23 cellular contexts compared by ENCODE assay signal in the genomic region with DNA sequence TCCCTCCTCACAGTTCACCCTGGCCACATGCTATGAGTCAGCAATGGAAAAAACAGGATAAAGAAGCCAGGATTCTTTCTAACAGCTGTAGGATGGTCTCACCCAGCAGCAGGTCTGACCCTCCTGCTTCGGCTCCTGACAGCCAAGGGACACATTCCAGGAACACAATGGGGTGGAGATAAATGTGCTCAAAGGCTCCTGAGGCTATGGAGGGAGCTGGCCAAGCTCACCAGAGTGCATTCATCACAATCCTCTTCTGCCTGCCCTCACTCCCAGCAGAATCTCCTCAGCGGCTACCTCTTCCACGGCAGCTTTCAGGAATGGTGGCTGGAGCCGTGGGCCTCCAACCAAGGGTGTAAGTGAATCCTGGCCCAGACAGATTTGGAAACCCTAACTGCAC.
DNase-seq lines count a peak whose midpoint lies in the region; ATAC-seq, FAIRE-seq and TF ChIP-seq lines count a peak whose summit lies in the region.
"Had no signal": no experiment of that assay in that cellular context is flagged by ENCODE, and none has a peak within 500 bp of the region (broad histone marks: within the 10 kb centered on the region; RNA-seq: fewer than 3 reads in every experiment).

No MANE protein-coding gene starts in this region.

- H3K4me1 ChIP-seq in cardiac muscle cell (ENCODE audit: low read depth), result no peaks in the 10 kb centered on the region
- no peaks in the 10 kb centered on the region for H3K4me1 ChIP-seq in right atrium auricular region
- H3K4me1 ChIP-seq in H1 (replicated peaks in 1 of 4; ENCODE audit: control insufficient read depth in 3 of 4, insufficient read depth in 4 of 4, low read length in 3 of 4), result no peaks in the 10 kb centered on the region
- no peaks in the 10 kb centered on the region for H3K4me1 ChIP-seq in esophagus muscularis mucosa
- H3K4me1 ChIP-seq: BLaER1 had no signal

- in situ Hi-C loops in KBM-7 (cut with MboI; ENCODE audit: low pct_unique_long_range_greater_than_20kb, low sequenced_read_pairs), result no loop called here

- H3K14ac ChIP-seq in H1 (ENCODE audit: insufficient read length), result no peak overlapping the region

- H3K27ac ChIP-seq in cardiac muscle cell (no peak overlapping the region), right atrium auricular region (no peak overlapping the region), H1 (ENCODE audit: low read depth, low read length) (no peak overlapping the region), esophagus muscularis mucosa (replicated peaks in 1 of 4) (no peak overlapping the region)
- H3K27ac ChIP-seq: 22Rv1, BLaER1 had no signal

- H2BK120ac ChIP-seq in H1 (replicated peaks; ENCODE audit: low read depth, low read length), result no peak overlapping the region

- no peaks in the 10 kb centered on the region for H3K79me1 ChIP-seq in H1 (ENCODE audit: low read depth, low read length)

- intact Hi-C loops in esophagus muscularis mucosa (cut with DNase I), result no loop called here

- no peak for TF ChIP-seq RAD21 in H1 (IDR thresholded peaks at IDR 0.05 in 1 of 2, conservative IDR thresholded peaks at IDR 0.05 in 1 of 2; ENCODE audit: low read depth in 2 of 2, low read length in 2 of 2)

- no peak overlapping the region for H4K91ac ChIP-seq in H1 (replicated peaks; ENCODE audit: insufficient read length, low read length)

- TF ChIP-seq POLR2A in H1 (IDR thresholded peaks at IDR 0.05; ENCODE audit: control extremely low read depth in 1 of 2, low read depth in 2 of 2, low read length in 2 of 2) (no peak), esophagus muscularis mucosa (IDR thresholded peaks at IDR 0.05; ENCODE audit: low read depth) (no peak)

- peak; percentile 11 to 37 for DNase-seq in cardiac muscle cell (ENCODE audit: low read depth in 1 of 2, low spot score in 1 of 2)
- DNase-seq in right atrium auricular region (ENCODE audit: low spot score), result no peak
- no peak for DNase-seq in H1 (ENCODE audit: low read depth in 1 of 2, low spot score in 2 of 2)
- peak; percentile 35 for DNase-seq in myocyte (ENCODE audit: low read depth)
- no peak for DNase-seq in OCI-M1 (lab: John Stamatoyannopoulos, UW)
- DNase-seq in esophagus muscularis mucosa (ENCODE audit: extremely low spot score), result no peak
- no peak for DNase-seq in KBM-7
- DNase-seq: ACHN; CD4-positive, alpha-beta T cell; COR-L47; DMS79; GOT3; IMR-90; NCI-H1694; NCI-H2081 treated with DMSO at 0.1 percent for 48 hours; NCI-H2171 treated with DMSO at 0.1 percent for 48 hours; NCI-H446; NCI-H526; Right ventricle myocardium superior had no signal

- H3K36me3 ChIP-seq in cardiac muscle cell (no peaks in the 10 kb centered on the region), right atrium auricular region (no peaks in the 10 kb centered on the region), H1 (ENCODE audit: control insufficient read depth in 2 of 4, insufficient read depth in 4 of 4, low read length in 3 of 4) (no peaks in the 10 kb centered on the region), esophagus muscularis mucosa (no peaks in the 10 kb centered on the region)
- H3K36me3 ChIP-seq: BLaER1 had no signal

- H2BK5ac ChIP-seq in H1 (ENCODE audit: low read depth, low read length), result no peak overlapping the region

- no peak for TF ChIP-seq CTCF in cardiac muscle cell (IDR thresholded peaks at IDR 0.05; ENCODE audit: low read depth, low read length)
- no peak for TF ChIP-seq CTCF in right atrium auricular region (IDR thresholded peaks at IDR 0.05)
- no peak for TF ChIP-seq CTCF in H1 (IDR thresholded peaks at IDR 0.05; ENCODE audit: control extremely low read depth in 1 of 3, insufficient read depth in 1 of 3, low read depth in 1 of 3, low read length in 3 of 3)
- no peak for TF ChIP-seq CTCF in esophagus muscularis mucosa (IDR thresholded peaks at IDR 0.05)

- no peak overlapping the region for H3K4me3 ChIP-seq in cardiac muscle cell
- no peak overlapping the region for H3K4me3 ChIP-seq in right atrium auricular region
- H3K4me3 ChIP-seq in H1 (ENCODE audit: extremely low read depth in 1 of 4, insufficient read depth in 2 of 4, low read depth in 3 of 4, low read length in 4 of 4), result no peak overlapping the region
- H3K4me3 ChIP-seq in esophagus muscularis mucosa, result no peak overlapping the region
- H3K4me3 ChIP-seq: BLaER1, GM12878 had no signal

- no peak overlapping the region for H3K23ac ChIP-seq in H1 (ENCODE audit: insufficient read length)

- no peak overlapping the region for H4K8ac ChIP-seq in H1 (ENCODE audit: extremely low read depth, insufficient read depth, low read length)

- H4K5ac ChIP-seq in H1 (ENCODE audit: insufficient read length, low read depth, low read length), result no peak overlapping the region

- CTCF ChIA-PET in H1 (lab: Charles Lee; ENCODE audit: partially characterized antibody), result interaction anchor here (1.3 to 1.6 kb wide), 2 partner anchors 10 to 13 kb away, joined by 3 read pairs; no protein-coding TSS in a partner anchor

- H2AFZ ChIP-seq in H1 (ENCODE audit: low read length), result no peak overlapping the region

- no peaks in the 10 kb centered on the region for H4K20me1 ChIP-seq in H1 (replicated peaks in 1 of 2; ENCODE audit: control insufficient read depth in 1 of 2, insufficient read depth in 2 of 2, low read length in 2 of 2)
- H4K20me1 ChIP-seq: BLaER1 had no signal

- POLR2A ChIA-PET in H1 (lab: Charles Lee; ENCODE audit: partially characterized antibody), result no interaction called here

- H3K4ac ChIP-seq in H1 (replicated peaks; ENCODE audit: insufficient read length, low read depth, low read length), result no peak overlapping the region

- FAIRE-seq in H1 (lab: Jason Lieb, UNC), result no peak
- FAIRE-seq: GM12878 had no signal

- H2AK5ac ChIP-seq in H1 (ENCODE audit: low read depth, low read length), result no peak overlapping the region

- no peaks in the 10 kb centered on the region for H3K23me2 ChIP-seq in H1 (ENCODE audit: low read depth, low read length)

- no peak for ATAC-seq in GM21717 (IDR thresholded peaks at IDR 0.05; ENCODE audit: unreplicated experiment)
- ATAC-seq: GM12878 had no signal

- no peak overlapping the region for H3K4me2 ChIP-seq in H1 (ENCODE audit: insufficient read depth in 1 of 2, low read depth in 2 of 2, low read length in 2 of 2)
- H3K4me2 ChIP-seq: BLaER1 had no signal

- no peaks in the 10 kb centered on the region for H3K79me2 ChIP-seq in H1 (ENCODE audit: control insufficient read depth in 1 of 2, insufficient read depth in 2 of 2, low read length in 2 of 2)

- no peak overlapping the region for H2BK15ac ChIP-seq in H1 (ENCODE audit: low read length)

- H3K9me3 ChIP-seq in cardiac muscle cell (ENCODE audit: low read depth) (no peaks in the 10 kb centered on the region), right atrium auricular region (peaks cover 0 to 25% of the 10 kb centered on the region in 2 donors), H1 (ENCODE audit: insufficient read depth in 2 of 2, low read depth in 1 of 2, low read length in 1 of 2) (peaks cover 0 to 1% of the 10 kb centered on the region in 2 experiments; a peak in 1 of 4 replicates), esophagus muscularis mucosa (peaks cover 0 to 24% (median 16%) of the 10 kb centered on the region in 4 donors)

- WGBS in H1 (ENCODE audit: extremely low coverage in 1 of 2, insufficient coverage in 1 of 2, insufficient read length in 1 of 2, insufficient replicate concordance in 2 of 2, low coverage in 1 of 2, low lambda C conversion rate in 2 of 2, missing lambda C conversion rate in 1 of 2), 2 experiments, result 90% methylated on average over 4 of the region's 4 CpGs; no CpG with 5 or more reads in 1 of the 2 experiments
- 67% methylated on average over 2 of the region's 4 CpGs for WGBS in esophagus muscularis mucosa

- H3K9ac ChIP-seq in H1 (replicated peaks in 1 of 4; ENCODE audit: extremely low read depth in 1 of 4, low read depth in 3 of 4, low read length in 3 of 4), result no peak overlapping the region
- H3K9ac ChIP-seq: BLaER1 had no signal

- H3K27me3 ChIP-seq in cardiac muscle cell (no peaks in the 10 kb centered on the region), right atrium auricular region (no peaks in the 10 kb centered on the region), H1 (replicated peaks in 1 of 4; ENCODE audit: control insufficient read depth in 3 of 4, extremely low read depth in 1 of 4, insufficient read depth in 3 of 4, low read length in 3 of 4) (no peaks in the 10 kb centered on the region), esophagus muscularis mucosa (no peaks in the 10 kb centered on the region)
- H3K27me3 ChIP-seq: BLaER1 had no signal

- 0 out of 2 replicates have a peak overlapping the region, but pooled peaks have one; percentile 4 for H2BK20ac ChIP-seq in H1 (ENCODE audit: low read length)

- TF ChIP-seq EP300 in H1 (IDR thresholded peaks at IDR 0.05; ENCODE audit: borderline replicate concordance in 1 of 2, low read depth in 2 of 2, low read length in 2 of 2) (no peak), esophagus muscularis mucosa (IDR thresholded peaks at IDR 0.05) (no peak)

- H2BK12ac ChIP-seq in H1 (ENCODE audit: low read depth, low read length), result no peak overlapping the region

- H3K56ac ChIP-seq in H1 (replicated peaks; ENCODE audit: insufficient read length, low read depth, low read length), result no peak overlapping the region

- no peak overlapping the region for H3K18ac ChIP-seq in H1 (ENCODE audit: extremely low read depth, low read length)

TF ChIP-seq in H1, 55 proteins besides CTCF, POLR2A, EP300 and RAD21:
- no peak for TF ChIP-seq SIX5 (IDR thresholded peaks at IDR 0.05; ENCODE audit: low read depth, low read length)
- TF ChIP-seq RFX5 (IDR thresholded peaks at IDR 0.05; ENCODE audit: borderline replicate concordance, low read depth, low read length), result no peak
- TF ChIP-seq SUZ12 (IDR thresholded peaks at IDR 0.05; ENCODE audit: low read length), result no peak
- TF ChIP-seq, protein P1, sequence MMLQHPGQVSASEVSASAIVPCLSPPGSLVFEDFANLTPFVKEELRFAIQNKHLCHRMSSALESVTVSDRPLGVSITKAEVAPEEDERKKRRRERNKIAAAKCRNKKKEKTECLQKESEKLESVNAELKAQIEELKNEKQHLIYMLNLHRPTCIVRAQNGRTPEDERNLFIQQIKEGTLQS (IDR thresholded peaks at IDR 0.05; ENCODE audit: insufficient read depth, low read depth, low read length), result no peak
- no peak for TF ChIP-seq CEBPB (IDR thresholded peaks at IDR 0.05; ENCODE audit: low read depth, low read length)
- no peak for TF ChIP-seq BCL11A (IDR thresholded peaks at IDR 0.05; ENCODE audit: low read depth in 2 of 2, low read length in 2 of 2)

Comparison
In these comparisons a context has a peak if more than half of its experiments do, and no peak if none do; other contexts are left out.
1. DNase-seq: peak in cardiac muscle cell (2 of 2) and myocyte (single experiment); none in right atrium auricular region (single experiment), H1 (0 of 2), OCI-M1 (single experiment), esophagus muscularis mucosa (single experiment) and KBM-7 (single experiment).